In genomic region chr1:8368956-8369639, GRCh38 we compare ENCODE assay signal across 19 cellular contexts. TPM values are rescaled to one million over a fixed set of nuclear protein-coding genes. Genes with fewer than 3 reads are reported as not detected.
DNase-seq lines count a peak whose midpoint lies in the region; ATAC-seq and TF ChIP-seq lines count a peak whose summit lies in the region.
"Had no signal": no experiment of that assay in that cellular context is flagged by ENCODE, and none has a peak within 500 bp of the region (broad histone marks: within the 10 kb centered on the region; RNA-seq: fewer than 3 reads in every experiment).

No MANE protein-coding gene starts in this region.

- no peaks in the 10 kb centered on the region for H3K9me2 ChIP-seq in GM23338 (ENCODE audit: insufficient read depth)

- intact Hi-C loops in CD14-positive monocyte (cut with micrococcal nuclease), result no loop called here
- intact Hi-C loops in left lung (cut with DNase I), result no loop called here

- H3K27ac Mint-ChIP-seq in CD14-positive monocyte (peak overlapping the region in 5 of 7 donors; percentile 1 to 73 (median 36)), GM23338 (0 out of 2 replicates have a peak overlapping the region, but pooled peaks have one; percentile 81), endodermal cell (no peak overlapping the region)
- H3K27ac Mint-ChIP-seq: activated CD4-positive, alpha-beta T cell treated with anti-CD3 and anti-CD28 coated beads, Interleukin-2, amount 10 ng/mL, durations not matched to agents 7 days and 5 days; activated naive CD8-positive, alpha-beta T cell treated with anti-CD3 and anti-CD28 coated beads for 36 hours had no signal

- H3K36me3 Mint-ChIP-seq in CD14-positive monocyte, result peaks cover 84 to 87% of the 10 kb centered on the region in 2 donors
- peaks cover 22% of the 10 kb centered on the region for H3K36me3 Mint-ChIP-seq in GM23338 (ENCODE audit: low read depth)
- H3K36me3 Mint-ChIP-seq in endodermal cell (ENCODE audit: low read depth), result peaks cover 32% of the 10 kb centered on the region

- no peak overlapping the region for H2AFZ ChIP-seq in GM23338
- no peak overlapping the region for H2AFZ ChIP-seq in smooth muscle cell (ENCODE audit: low read depth)

- peaks cover 77% of the 10 kb centered on the region for H3K79me2 ChIP-seq in GM23338 (replicated peaks; ENCODE audit: insufficient read depth)
- peaks cover 86% of the 10 kb centered on the region for H3K79me2 ChIP-seq in smooth muscle cell (ENCODE audit: low read depth)

- H3K9me3 Mint-ChIP-seq in CD14-positive monocyte, result peaks cover 0 to 2% (median 0%) of the 10 kb centered on the region in 7 donors
- no peaks in the 10 kb centered on the region for H3K9me3 Mint-ChIP-seq in GM23338
- H3K9me3 Mint-ChIP-seq in endodermal cell, result no peaks in the 10 kb centered on the region
- H3K9me3 Mint-ChIP-seq: activated CD4-positive, alpha-beta T cell treated with anti-CD3 and anti-CD28 coated beads, Interleukin-2, amount 10 ng/mL, durations not matched to agents 7 days and 5 days; activated naive CD8-positive, alpha-beta T cell treated with anti-CD3 and anti-CD28 coated beads for 36 hours; activated T-cell treated with anti-CD3 and anti-CD28 coated beads, Interleukin-2, amount 50 U/mL, for 4 hours had no signal

- H3K27me3 Mint-ChIP-seq in CD14-positive monocyte (ENCODE audit: low read depth in 3 of 3) (no peaks in the 10 kb centered on the region), GM23338 (ENCODE audit: insufficient read depth, low read depth, poor library complexity) (peaks cover 13% of the 10 kb centered on the region), endodermal cell (ENCODE audit: insufficient read depth) (no peaks in the 10 kb centered on the region)
- H3K27me3 Mint-ChIP-seq: activated CD4-positive, alpha-beta T cell treated with anti-CD3 and anti-CD28 coated beads, Interleukin-2, amount 10 ng/mL, durations not matched to agents 7 days and 5 days; activated naive CD8-positive, alpha-beta T cell treated with anti-CD3 and anti-CD28 coated beads for 36 hours had no signal

- DNase-seq in CD14-positive monocyte (ENCODE audit: low spot score), result no peak
- no peak for DNase-seq in GM23338 (ENCODE audit: low spot score)
- no peak for DNase-seq in left lung
- no peak for DNase-seq in smooth muscle cell (lab: John Stamatoyannopoulos, UW; ENCODE audit: unreplicated experiment)
- no peak for DNase-seq in endodermal cell
- DNase-seq: activated CD4-positive, alpha-beta T cell treated with anti-CD3 and anti-CD28 coated beads, Interleukin-2, amount 10 ng/mL, durations not matched to agents 7 days and 5 days; activated naive CD8-positive, alpha-beta T cell treated with anti-CD3 and anti-CD28 coated beads for 36 hours; activated T-cell treated with anti-CD3 and anti-CD28 coated beads, Interleukin-2, amount 50 U/mL, for 4 hours; AML-193; Calu3; caudate nucleus; esophagus squamous epithelium; NCI-H187; Peyer's patch; spleen had no signal

- H3F3A ChIP-seq in GM23338 (replicated peaks; ENCODE audit: low read depth) (peaks cover 6% of the 10 kb centered on the region; the same call in 1 of the 2 replicates), smooth muscle cell (ENCODE audit: low read depth) (peaks cover 31% of the 10 kb centered on the region)

- TF ChIP-seq CTCF in CD14-positive monocyte (IDR thresholded peaks at IDR 0.05) (no peak), GM23338 (conservative IDR thresholded peaks at IDR 0.05; ENCODE audit: low read depth in 2 of 2) (no peak), left lung (IDR thresholded peaks at IDR 0.05) (no peak), smooth muscle cell (IDR thresholded peaks at IDR 0.05; ENCODE audit: borderline replicate concordance, insufficient read depth, poor library complexity, severe bottlenecking) (no peak), endodermal cell (conservative IDR thresholded peaks at IDR 0.05) (no peak)

- peak overlapping the region; percentile 42; the same call in 1 of the 2 replicates for H3K27ac ChIP-seq in GM23338 (ENCODE audit: low read depth)
- no peak overlapping the region for H3K27ac ChIP-seq in left lung
- peak overlapping the region; percentile 33 for H3K27ac ChIP-seq in smooth muscle cell (ENCODE audit: low read depth)
- no peak overlapping the region for H3K27ac ChIP-seq in endodermal cell (ENCODE audit: low read depth, low read length)
- H3K27ac ChIP-seq: ovary had no signal

- no peaks in the 10 kb centered on the region for H3K9me3 ChIP-seq in left lung
- H3K9me3 ChIP-seq in smooth muscle cell (replicated peaks; ENCODE audit: low read depth), result no peaks in the 10 kb centered on the region
- H3K9me3 ChIP-seq in endodermal cell (ENCODE audit: control insufficient read depth, low read length), result no peaks in the 10 kb centered on the region
- H3K9me3 ChIP-seq: esophagus squamous epithelium, ovary, Peyer's patch, spleen had no signal

- H4K20me1 ChIP-seq in GM23338 (replicated peaks; ENCODE audit: insufficient read depth) (peaks cover 24% of the 10 kb centered on the region), smooth muscle cell (ENCODE audit: low read depth) (peaks cover 99% of the 10 kb centered on the region)

- H3K4me3 Mint-ChIP-seq in CD14-positive monocyte (no peak overlapping the region), GM23338 (no peak overlapping the region), endodermal cell (no peak overlapping the region)
- H3K4me3 Mint-ChIP-seq: activated CD4-positive, alpha-beta T cell treated with anti-CD3 and anti-CD28 coated beads, Interleukin-2, amount 10 ng/mL, durations not matched to agents 7 days and 5 days; activated naive CD8-positive, alpha-beta T cell treated with anti-CD3 and anti-CD28 coated beads for 36 hours; activated T-cell treated with anti-CD3 and anti-CD28 coated beads, Interleukin-2, amount 50 U/mL, for 4 hours had no signal

- no peak overlapping the region for H3K9ac ChIP-seq in smooth muscle cell (ENCODE audit: low read depth)
- no peak overlapping the region for H3K9ac ChIP-seq in endodermal cell (ENCODE audit: extremely low read depth, low read length, poor library complexity, severe bottlenecking)

- H3K36me3 ChIP-seq in GM23338 (ENCODE audit: insufficient read depth) (no peaks in the 10 kb centered on the region; the same call in 1 of the 2 replicates), left lung (peaks cover 0 to 56% of the 10 kb centered on the region in 2 donors), smooth muscle cell (ENCODE audit: low read depth) (no peaks in the 10 kb centered on the region), endodermal cell (ENCODE audit: control insufficient read depth, insufficient read depth, low read length) (peaks cover 58% of the 10 kb centered on the region)
- H3K36me3 ChIP-seq: ovary had no signal

- H3K4me1 Mint-ChIP-seq in CD14-positive monocyte (peaks cover 10% of the 10 kb centered on the region), GM23338 (peaks cover 72% of the 10 kb centered on the region), endodermal cell (peaks cover 41% of the 10 kb centered on the region)

- ATAC-seq in GM23338 (no peak), left lung (peak; percentile 2), HG03354 (IDR thresholded peaks at IDR 0.05; ENCODE audit: poor library complexity, severe bottlenecking, unreplicated experiment) (no peak), GM18861 (IDR thresholded peaks at IDR 0.05; ENCODE audit: unreplicated experiment) (no peak)
- ATAC-seq: activated T-cell treated with anti-CD3 and anti-CD28 coated beads, Interleukin-2, amount 50 U/mL, for 4 hours; HCT116 had no signal

- H3K4me2 ChIP-seq in GM23338, result no peak overlapping the region
- no peak overlapping the region for H3K4me2 ChIP-seq in smooth muscle cell

- H3K4me1 ChIP-seq in GM23338 (ENCODE audit: insufficient read depth), result peaks cover 56% of the 10 kb centered on the region
- H3K4me1 ChIP-seq in left lung, result peaks cover 29 to 58% of the 10 kb centered on the region in 2 donors
- H3K4me1 ChIP-seq in smooth muscle cell (ENCODE audit: low read depth), result peaks cover 42% of the 10 kb centered on the region
- peaks cover 3% of the 10 kb centered on the region for H3K4me1 ChIP-seq in endodermal cell (ENCODE audit: control insufficient read depth, insufficient read depth, low read length)

- WGBS in smooth muscle cell (ENCODE audit: low lambda C conversion rate), result 82% methylated on average over 5 of the region's 5 CpGs
- 96 to 100% methylated on average over 1 to 5 of the region's 5 CpGs for WGBS in endodermal cell (ENCODE audit: insufficient coverage in 1 of 2, insufficient read length in 1 of 2), 2 experiments

- H3K4me3 ChIP-seq in GM23338 (no peak overlapping the region), left lung (no peak overlapping the region), smooth muscle cell (no peak overlapping the region), endodermal cell (ENCODE audit: low read length) (no peak overlapping the region)
- H3K4me3 ChIP-seq: esophagus squamous epithelium, ovary, Peyer's patch, spleen had no signal

- H3K27me3 ChIP-seq in GM23338 (ENCODE audit: insufficient read depth) (no peaks in the 10 kb centered on the region), left lung (no peaks in the 10 kb centered on the region), smooth muscle cell (ENCODE audit: low read depth) (no peaks in the 10 kb centered on the region), endodermal cell (ENCODE audit: control insufficient read depth, insufficient read depth, low read length, poor library complexity, severe bottlenecking) (no peaks in the 10 kb centered on the region)
- H3K27me3 ChIP-seq: esophagus squamous epithelium, ovary, Peyer's patch, spleen had no signal

TF ChIP-seq in GM23338, 12 proteins besides CTCF, POLR2A, EP300 and RAD21 (continues in another document):
- TF ChIP-seq ETS1 (IDR thresholded peaks at IDR 0.05), result no peak
- no peak for TF ChIP-seq NANOG (IDR thresholded peaks at IDR 0.05; ENCODE audit: borderline replicate concordance)
- no peak for TF ChIP-seq EZH2phosphoT487 (IDR thresholded peaks at IDR 0.05; ENCODE audit: unreplicated experiment)
- TF ChIP-seq CREB1 (CRISPR knock-in tag; IDR thresholded peaks at IDR 0.05; ENCODE audit: low read depth), result no peak
- TF ChIP-seq ZNF114 (CRISPR knock-in tag; IDR thresholded peaks at IDR 0.05), result no peak

RNA-seq across cellular contexts. Expression of gene SLC45A1, which starts 51.2 kb away (rescaled TPM):
- polyA plus RNA-seq in CD14-positive monocyte (not detected), GM23338 (2016; fragmentation: Nextera tagmentation; extraction: Ambion mirVana) (1.1 and 1.3 TPM in 2 replicates), smooth muscle cell (1.8 and 3.0 TPM in 2 replicates)
- total RNA-seq in GM23338 (2014; rRNA removed; shearing (Covaris generic)), result 2.2 and 2.3 TPM in 2 replicates
- total RNA-seq in left lung (1 to 10 TPM; 1.4 TPM), smooth muscle cell (1.7 TPM in 1 of 2 replicates, not detected in the other), endodermal cell (under 1 TPM in 1 of 2 donors, not detected in 1; 0.42 TPM)
- 2.4 TPM for polyA plus RNA-seq in endodermal cell (2013, experiment 1 of 2)
- 2.3 TPM for polyA plus RNA-seq in endodermal cell (2013, experiment 2 of 2)

Comparison
In these comparisons a context has a peak if more than half of its experiments do, and no peak if none do; other contexts are left out.
1. H3K27ac ChIP-seq: peak in GM23338 (single experiment) and smooth muscle cell (single experiment); none in left lung (0 of 2) and endodermal cell (single experiment).